ENCODE assay signal across 9 cellular contexts in genomic region chr2:232551776-232552175, GRCh38. TPM values are rescaled to one million over a fixed set of nuclear protein-coding genes. Genes with fewer than 3 reads are reported as not detected.
A peak's percentile ranks its signal among the peaks of the same experiment; 100 is the strongest.
DNase-seq lines count a peak whose midpoint lies in the region; ATAC-seq and TF ChIP-seq lines count a peak whose summit lies in the region.
"Had no signal": no experiment of that assay in that cellular context is flagged by ENCODE, and none has a peak within 500 bp of the region (broad histone marks: within the 10 kb centered on the region; RNA-seq: fewer than 3 reads in every experiment).

No MANE protein-coding gene starts in this region.

- no peaks in the 10 kb centered on the region for H3K9me3 ChIP-seq in adipocyte (ENCODE audit: control insufficient read depth, low read length)
- no peaks in the 10 kb centered on the region for H3K9me3 ChIP-seq in right lobe of liver

- H3K9ac ChIP-seq in adipocyte (ENCODE audit: low read length): peak overlapping the region; percentile 98

- TF ChIP-seq CTCF in right lobe of liver (IDR thresholded peaks at IDR 0.05) (no peak), type B pancreatic cell (conservative IDR thresholded peaks at IDR 0.05) (no peak)

- intact Hi-C loops in right lobe of liver (cut with DNase I) (no loop called here), posterior vena cava (cut with DNase I) (no loop called here)

- H3K9me3 Mint-ChIP-seq in activated naive CD4-positive, alpha-beta T cell treated with anti-CD3 and anti-CD28 coated beads, Interleukin-2, amount 10 ng/mL, durations not matched to agents 7 days and 5 days: peaks cover 5% of the 10 kb centered on the region
- H3K9me3 Mint-ChIP-seq in type B pancreatic cell: peaks cover 8% of the 10 kb centered on the region

- peaks cover 47% of the 10 kb centered on the region for H3K36me3 Mint-ChIP-seq in activated naive CD4-positive, alpha-beta T cell treated with anti-CD3 and anti-CD28 coated beads, Interleukin-2, amount 10 ng/mL, durations not matched to agents 7 days and 5 days
- peaks cover 42% of the 10 kb centered on the region for H3K36me3 Mint-ChIP-seq in type B pancreatic cell

- no peaks in the 10 kb centered on the region for H3K27me3 ChIP-seq in adipocyte (replicated peaks; ENCODE audit: control insufficient read depth, insufficient read depth, low read length)
- no peaks in the 10 kb centered on the region for H3K27me3 ChIP-seq in right lobe of liver

- CTCF ChIA-PET in activated naive CD4-positive, alpha-beta T cell treated with anti-CD3 and anti-CD28 coated beads, Interleukin-2, amount 10 ng/mL, durations not matched to agents 7 days and 5 days (lab: Charles Lee): no interaction called here

- DNase-seq in activated naive CD4-positive, alpha-beta T cell treated with anti-CD3 and anti-CD28 coated beads, Interleukin-2, amount 10 ng/mL, durations not matched to agents 7 days and 5 days: no peak
- DNase-seq in activated naive CD4-positive, alpha-beta T cell treated with Interleukin-2 at 50 U/mL for 16 hours: no peak
- DNase-seq in adipocyte (ENCODE audit: low read depth): no peak
- no peak for DNase-seq in right lobe of liver
- DNase-seq in type B pancreatic cell (ENCODE audit: extremely low spot score, unreplicated experiment): no peak
- no peak for DNase-seq in iPS-NIHi11 (ENCODE audit: low spot score)
- DNase-seq in posterior vena cava (ENCODE audit: low spot score): no peak
- DNase-seq: DMS 273 treated with DMSO at 0.1 percent for 48 hours had no signal

- peaks cover 73% of the 10 kb centered on the region for H3K4me1 Mint-ChIP-seq in activated naive CD4-positive, alpha-beta T cell treated with anti-CD3 and anti-CD28 coated beads, Interleukin-2, amount 10 ng/mL, durations not matched to agents 7 days and 5 days
- peaks cover 17% of the 10 kb centered on the region for H3K4me1 Mint-ChIP-seq in type B pancreatic cell (ENCODE audit: unreplicated experiment)

- no peak for TF ChIP-seq POLR2A in right lobe of liver (IDR thresholded peaks at IDR 0.05)

- H3K27ac ChIP-seq in right lobe of liver: no peak overlapping the region

- H3K4me3 ChIP-seq in adipocyte (ENCODE audit: low read length) (peak overlapping the region; percentile 90), right lobe of liver (peak overlapping the region in 2 of 3 donors; percentile 94 to 95)

- no peaks in the 10 kb centered on the region for H3K27me3 Mint-ChIP-seq in activated naive CD4-positive, alpha-beta T cell treated with anti-CD3 and anti-CD28 coated beads, Interleukin-2, amount 10 ng/mL, durations not matched to agents 7 days and 5 days
- no peaks in the 10 kb centered on the region for H3K27me3 Mint-ChIP-seq in type B pancreatic cell

- peak overlapping the region; percentile 96 for H3K4me3 Mint-ChIP-seq in activated naive CD4-positive, alpha-beta T cell treated with anti-CD3 and anti-CD28 coated beads, Interleukin-2, amount 10 ng/mL, durations not matched to agents 7 days and 5 days
- peak overlapping the region; percentile 95 for H3K4me3 Mint-ChIP-seq in type B pancreatic cell

- H3K27ac Mint-ChIP-seq in activated naive CD4-positive, alpha-beta T cell treated with anti-CD3 and anti-CD28 coated beads, Interleukin-2, amount 10 ng/mL, durations not matched to agents 7 days and 5 days: peak overlapping the region; percentile 100
- peak overlapping the region; percentile 93 for H3K27ac Mint-ChIP-seq in type B pancreatic cell

- H3K4me1 ChIP-seq in adipocyte (ENCODE audit: control insufficient read depth, insufficient read depth, low read length) (peaks cover 14% of the 10 kb centered on the region), right lobe of liver (peaks cover 0 to 32% (median 3%) of the 10 kb centered on the region in 4 donors)

- WGBS in right lobe of liver (ENCODE audit: insufficient coverage, low coverage, low lambda C conversion rate, missing lambda C conversion rate): 96% methylated on average over 3 of the region's 4 CpGs

- ATAC-seq in right lobe of liver: no peak
- no peak for ATAC-seq in GM19463 (IDR thresholded peaks at IDR 0.05; ENCODE audit: unreplicated experiment)

- H3K36me3 ChIP-seq in adipocyte (ENCODE audit: control insufficient read depth, insufficient read depth, low read length, severe bottlenecking) (peaks cover 15% of the 10 kb centered on the region), right lobe of liver (no peaks in the 10 kb centered on the region)

RNA-seq across cellular contexts. Expression of gene EIF4E2, which starts 1.3 kb away (rescaled TPM):
- total RNA-seq in right lobe of liver (10 to 100 TPM; 24.3 to 47.7 (median 42.0) TPM), type B pancreatic cell (ENCODE audit: low replicate concordance) (77.1 and 83.1 TPM in 2 replicates), posterior vena cava (10 to 100 TPM; 49.1 to 49.6 TPM)

RNA-seq across cellular contexts. Expression of gene TIGD1, which starts 1.4 kb away (rescaled TPM):
- total RNA-seq in right lobe of liver: 1 to 10 TPM in 3 of 6 experiments, under 1 TPM in 3; 0.68 to 1.5 (median 1.0) TPM
- total RNA-seq in type B pancreatic cell (ENCODE audit: low replicate concordance): 7.2 and 10.8 TPM in 2 replicates
- total RNA-seq in posterior vena cava: 1 to 10 TPM; 2.2 to 3.0 TPM

RNA-seq across cellular contexts. Expression of gene CHRNG, which starts 12.3 kb away (rescaled TPM):
- total RNA-seq in right lobe of liver: not detected
- total RNA-seq in type B pancreatic cell (ENCODE audit: low replicate concordance): 0.50 and 0.87 TPM in 2 replicates
- not detected for total RNA-seq in posterior vena cava

RNA-seq across cellular contexts. Expression of gene CHRND, which starts 25.8 kb away (rescaled TPM):
- not detected for total RNA-seq in right lobe of liver
- total RNA-seq in type B pancreatic cell (ENCODE audit: low replicate concordance): 0.60 TPM in 1 of 2 replicates, not detected in the other
- not detected for total RNA-seq in posterior vena cava

RNA-seq across cellular contexts. Expression of gene PRSS56, which starts 31.6 kb away (rescaled TPM):
- total RNA-seq in right lobe of liver: under 1 TPM in 1 of 6 experiments, not detected in 5; 0.19 TPM
- 0.34 TPM in 1 of 2 replicates, not detected in the other for total RNA-seq in type B pancreatic cell (ENCODE audit: low replicate concordance)
- not detected for total RNA-seq in posterior vena cava
